In genomic region chrX:13373027-13373806, GRCh38 we compare ENCODE assay signal across 16 cellular contexts. TPM values are rescaled to one million over a fixed set of nuclear protein-coding genes. Genes with fewer than 3 reads are reported as not detected.
DNase-seq lines count a peak whose midpoint lies in the region; ATAC-seq, FAIRE-seq and TF ChIP-seq lines count a peak whose summit lies in the region.
"Had no signal": no experiment of that assay in that cellular context is flagged by ENCODE, and none has a peak within 500 bp of the region (broad histone marks: within the 10 kb centered on the region; RNA-seq: fewer than 3 reads in every experiment).

No MANE protein-coding gene starts in this region.

- H3K27ac Mint-ChIP-seq in CD14-positive monocyte = no peak overlapping the region
- H3K27ac Mint-ChIP-seq: CD4-positive, alpha-beta memory T cell had no signal

- H3K27me3 ChIP-seq in ACC112 (ENCODE audit: insufficient read depth, low read length) (no peaks in the 10 kb centered on the region), K562 (ENCODE audit: control insufficient read depth in 2 of 2, insufficient read depth in 2 of 2, low read length in 2 of 2) (no peaks in the 10 kb centered on the region), lung (ENCODE audit: control insufficient read depth, insufficient read depth) (no peaks in the 10 kb centered on the region)
- H3K27me3 ChIP-seq: SJCRH30, testis had no signal

- no peak for TF ChIP-seq CTCF in AG10803 (conservative IDR thresholded peaks at IDR 0.05; ENCODE audit: low read length)
- TF ChIP-seq CTCF in K562 (IDR thresholded peaks at IDR 0.05 in 2 of 3, conservative IDR thresholded peaks at IDR 0.05 in 1 of 3; ENCODE audit: insufficient read depth in 2 of 3, low read depth in 1 of 3, low read length in 3 of 3) = no peak
- TF ChIP-seq CTCF in lung (IDR thresholded peaks at IDR 0.05; ENCODE audit: control extremely low read depth, extremely low read depth) = no peak
- no peak for TF ChIP-seq CTCF in CD14-positive monocyte (IDR thresholded peaks at IDR 0.05)

- no peak overlapping the region for H3K4me3 Mint-ChIP-seq in CD14-positive monocyte
- H3K4me3 Mint-ChIP-seq: CD4-positive, alpha-beta memory T cell had no signal

- peaks cover 59% of the 10 kb centered on the region for H3K4me1 ChIP-seq in ACC112 (ENCODE audit: control insufficient read depth, insufficient read depth, low read length, unreplicated experiment)
- H3K4me1 ChIP-seq in K562 (replicated peaks in 1 of 2; ENCODE audit: control insufficient read depth in 2 of 2, insufficient read depth in 2 of 2, low read length in 2 of 2) = peaks cover 0 to 6% of the 10 kb centered on the region in 2 experiments; a peak in 1 of 5 replicates
- no peaks in the 10 kb centered on the region for H3K4me1 ChIP-seq in lung (ENCODE audit: control insufficient read depth in 2 of 2, insufficient read depth in 2 of 2, low read length in 2 of 2)
- H3K4me1 ChIP-seq: testis had no signal

- H3K36me3 Mint-ChIP-seq in CD14-positive monocyte = no peaks in the 10 kb centered on the region
- H3K36me3 Mint-ChIP-seq: CD4-positive, alpha-beta memory T cell had no signal

- H3K27ac ChIP-seq in ACC112 (ENCODE audit: low read depth, low read length) (peak overlapping the region; percentile 88), K562 (ENCODE audit: extremely low read depth, low read depth, low read length) (peak overlapping the region; percentile 55; the same call in 1 of the 3 replicates), lung (ENCODE audit: low read depth in 1 of 2, low read length in 1 of 2) (peak overlapping the region; percentile 17 to 21)
- H3K27ac ChIP-seq: SJCRH30, testis had no signal

- H3K4me2 ChIP-seq in K562 (ENCODE audit: insufficient read depth, low read length) = no peak overlapping the region; the same call in 1 of the 2 replicates

- H3K79me2 ChIP-seq in ACC112 (ENCODE audit: control insufficient read depth, insufficient read depth, low read length, unreplicated experiment) (no peaks in the 10 kb centered on the region), K562 (ENCODE audit: control insufficient read depth, insufficient read depth, low read length) (no peaks in the 10 kb centered on the region)

- H3K9ac ChIP-seq in K562 (ENCODE audit: insufficient read depth in 1 of 2, low read depth in 2 of 2, low read length in 2 of 2) = no peak overlapping the region

- in situ Hi-C loops in K562 (cut with MboI) = no loop called here

- H3K4me3 ChIP-seq in ACC112 (ENCODE audit: low read depth, low read length) (peak overlapping the region; percentile 20; the same call in 1 of the 2 replicates), AG10803 (ENCODE audit: low read length) (no peak overlapping the region), K562 (no peak overlapping the region), lung (no peak overlapping the region)
- H3K4me3 ChIP-seq: SJCRH30, testis had no signal

- 42% methylated on average over 5 of the region's 5 CpGs for WGBS in K562 (ENCODE audit: insufficient coverage, low coverage, missing lambda C conversion rate)
- WGBS in lung, 2 donors = 72 to 84% methylated on average over 5 of the region's 5 CpGs

- H3K9me1 ChIP-seq in K562 (ENCODE audit: control insufficient read depth, insufficient read depth, low read length) = no peaks in the 10 kb centered on the region

- intact Hi-C loops in K562 (cut with micrococcal nuclease) (no loop called here), CD14-positive monocyte (cut with micrococcal nuclease) (no loop called here)

- no TSS peak for BruUV-seq in K562 (replicated peaks; lab: Mats Ljungman, UMichigan)

- no peak for TF ChIP-seq POLR2A in K562 (conservative IDR thresholded peaks at IDR 0.05)

- TF ChIP-seq RAD21 in K562 (CRISPR knock-in tag; conservative IDR thresholded peaks at IDR 0.05 in 1 of 2, IDR thresholded peaks at IDR 0.05 in 1 of 2) = no peak

- POLR2A ChIA-PET in K562 (lab: Yijun Ruan, JAX) = no interaction called here

- peak; percentile 19 for DNase-seq in AG10803 (ENCODE audit: low read depth)
- no peak for DNase-seq in K562 (ENCODE audit: extremely low read depth in 1 of 4, low spot score in 3 of 4)
- DNase-seq in lung (ENCODE audit: low spot score) = no peak
- DNase-seq in CD14-positive monocyte (ENCODE audit: low spot score) = no peak
- DNase-seq in NCI-H446 treated with DMSO at 0.1 percent for 48 hours (lab: John Stamatoyannopoulos, UW) = no peak
- no peak for DNase-seq in stimulated activated naive CD4-positive, alpha-beta T cell (lab: John Stamatoyannopoulos, UW)
- DNase-seq: activated effector memory CD4-positive, alpha-beta T cell treated with Interleukin-2 at 50 U/mL for 16 hours; caudate nucleus; CD4-positive, alpha-beta memory T cell; erythroblast; NCI-H1694; NCI-H774; SJCRH30; testis had no signal

- ATAC-seq in K562 (no peak), lung (ENCODE audit: insufficient read depth, low FRiP score) (no peak)

- H4K20me1 ChIP-seq in K562 (replicated peaks; ENCODE audit: control insufficient read depth, insufficient read depth, low read length) = no peaks in the 10 kb centered on the region

- CTCF ChIA-PET in K562 (lab: Yijun Ruan, JAX; ENCODE audit: low intra/inter-chr PET ratio) = no interaction called here

- H3K27me3 Mint-ChIP-seq in CD14-positive monocyte (ENCODE audit: low read depth in 3 of 3) = peaks cover 0 to 25% (median 0%) of the 10 kb centered on the region in 3 donors
- H3K27me3 Mint-ChIP-seq: CD4-positive, alpha-beta memory T cell had no signal

- H3K4me1 Mint-ChIP-seq in CD14-positive monocyte = no peaks in the 10 kb centered on the region

- H3K9me3 ChIP-seq in K562 (replicated peaks; ENCODE audit: control insufficient read depth, insufficient read depth, low read depth, low read length) = no peaks in the 10 kb centered on the region
- peaks cover 0 to 2% of the 10 kb centered on the region in 2 donors for H3K9me3 ChIP-seq in lung (ENCODE audit: control insufficient read depth in 2 of 2, insufficient read depth in 1 of 2, low read length in 1 of 2)
- H3K9me3 ChIP-seq: SJCRH30, testis had no signal

- H3K36me3 ChIP-seq in ACC112 (ENCODE audit: insufficient read depth, low read length) (no peaks in the 10 kb centered on the region), K562 (ENCODE audit: control insufficient read depth, insufficient read depth, low read length) (peaks cover 50% of the 10 kb centered on the region; the same call in 2 of the 3 replicates), lung (ENCODE audit: control insufficient read depth in 2 of 2, insufficient read depth in 2 of 2, low read length in 2 of 2) (no peaks in the 10 kb centered on the region)
- H3K36me3 ChIP-seq: SJCRH30 had no signal

- peak overlapping the region; percentile 85 for H2AFZ ChIP-seq in ACC112 (ENCODE audit: low read length, unreplicated experiment)
- peak overlapping the region; percentile 38; the same call in 1 of the 2 replicates for H2AFZ ChIP-seq in K562 (ENCODE audit: low read depth, low read length)

- peaks cover 0 to 2% (median 0%) of the 10 kb centered on the region in 7 donors for H3K9me3 Mint-ChIP-seq in CD14-positive monocyte
- H3K9me3 Mint-ChIP-seq: CD4-positive, alpha-beta memory T cell had no signal

- FAIRE-seq in K562 (lab: Jason Lieb, UNC) = no peak

- TF ChIP-seq EP300 in K562 (IDR thresholded peaks at IDR 0.05; ENCODE audit: low read length) = no peak

TF ChIP-seq in K562, 482 proteins besides CTCF, POLR2A, EP300 and RAD21 (continues in another document):
- TF ChIP-seq ZBED1 (IDR thresholded peaks at IDR 0.05) = no peak

RNA-seq across cellular contexts. Expression of gene ATXN3L, which starts 53.4 kb away (rescaled TPM):
- total RNA-seq in K562 (2011; cell fraction: chromatin; rRNA removed; ENCODE audit: low replicate concordance) = 0.21 and 0.67 TPM in 2 replicates
- total RNA-seq in K562 (2011; cell fraction: nucleolus; rRNA removed) = not detected in 2 replicates
- not detected in 2 replicates for total RNA-seq in K562 (2011; cell fraction: nucleoplasm; rRNA removed)
- total RNA-seq in K562 (2014; rRNA removed) = not detected in 2 replicates
- total RNA-seq in K562 (2014; rRNA removed; fragmentation: Illumina TruSeq; extraction: Trizol) = not detected in 2 replicates
- total RNA-seq in K562 (2015; rRNA removed; fragmentation: Illumina TruSeq; extraction: Trizol) = not detected in 2 replicates
- total RNA-seq in K562 (2021) = not detected in 2 replicates
- polyA plus RNA-seq in K562 (2011; rRNA removed) = not detected in 2 replicates
- not detected in 2 replicates for polyA plus RNA-seq in K562 (2011; cell fraction: cytosol; rRNA removed)
- polyA plus RNA-seq in K562 (2011; cell fraction: nucleus; rRNA removed) = not detected in 2 replicates
- polyA plus RNA-seq in K562 (2012) = 1.9 and 5.9 TPM in 2 replicates
- not detected in 2 replicates for polyA plus RNA-seq in K562 (2014; fragmentation: Illumina TruSeq; extraction: Trizol)
- polyA plus RNA-seq in K562 (2014; fragmentation: Nextera tagmentation; extraction: Ambion mirVana) = under 1 TPM; 0.04 to 0.31 TPM
- not detected in 2 replicates for polyA plus RNA-seq in K562 (2014; rRNA removed)
- polyA minus RNA-seq in K562 (2011; rRNA and poly(A)+ RNA removed) = not detected in 2 replicates
- not detected in 2 replicates for polyA minus RNA-seq in K562 (2011; cell fraction: cytosol; rRNA and poly(A)+ RNA removed)
- polyA minus RNA-seq in K562 (2011; cell fraction: nucleus; rRNA and poly(A)+ RNA removed) = 0.27 and 0.33 TPM in 2 replicates
- total RNA-seq in lung = not detected
- not detected for polyA plus RNA-seq in lung
- polyA plus RNA-seq in CD14-positive monocyte = not detected
- total RNA-seq: CD4-positive, alpha-beta memory T cell; mononuclear cell; SJCRH30 had no signal
- polyA plus RNA-seq: CD4-positive, alpha-beta memory T cell had no signal

Comparison
In these comparisons a context has a peak if more than half of its experiments do, and no peak if none do; other contexts are left out.
1. H3K27ac ChIP-seq: peak in every context shown above with its lines; median percentile 88 in ACC112; 55 in K562; 19 in lung.